8 cellular contexts compared by ENCODE assay signal in the genomic region with DNA sequence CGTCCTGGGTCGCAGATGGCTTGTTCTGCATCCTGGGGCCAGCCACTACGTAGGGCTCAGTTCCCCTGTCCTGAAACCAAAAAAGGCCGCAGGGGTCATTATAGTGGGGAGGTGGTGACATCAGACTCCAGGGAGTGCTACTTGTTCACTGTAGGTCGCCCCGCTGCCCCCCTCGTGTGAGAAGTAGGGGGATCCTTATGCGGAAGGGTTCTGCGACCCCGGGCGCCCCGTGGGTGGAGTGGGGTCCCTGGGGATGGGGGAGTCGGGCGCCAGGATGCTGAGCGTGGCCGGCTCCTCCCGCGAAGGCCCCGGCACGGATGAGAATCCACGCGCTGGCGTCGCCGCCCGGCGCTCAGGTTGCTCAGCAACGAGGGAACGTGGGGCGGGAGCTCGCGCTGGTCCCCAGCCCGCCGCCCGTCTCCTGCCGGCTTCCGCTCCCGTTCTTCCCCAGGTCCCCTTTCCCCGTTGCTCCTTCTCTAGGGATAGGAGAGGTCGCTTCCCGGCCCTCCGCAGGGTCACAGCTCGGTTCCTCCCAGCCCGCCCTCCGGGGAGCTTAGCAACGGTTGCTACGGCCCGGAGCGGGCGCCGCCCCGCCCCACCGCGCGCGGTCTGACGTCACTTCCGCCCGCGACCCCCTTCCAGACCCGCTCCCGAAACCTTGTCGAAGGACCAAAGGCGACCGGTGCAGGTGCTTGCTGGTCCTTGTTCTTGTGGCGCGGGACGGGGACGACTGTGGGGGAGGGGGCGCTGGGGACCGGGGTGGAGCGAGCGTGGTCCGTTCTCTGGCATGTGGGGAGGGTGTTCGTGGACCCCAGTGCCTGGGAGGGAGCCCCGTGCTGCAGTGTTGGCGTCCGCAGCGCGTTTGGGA. TPM values are rescaled to one million over a fixed set of nuclear protein-coding genes. Genes with fewer than 3 reads are reported as not detected.
DNase-seq lines count a peak whose midpoint lies in the region; ATAC-seq and TF ChIP-seq lines count a peak whose summit lies in the region.

NAT14 (plus strand) TSS at position 618 of the 868 bp plus-strand sequence. CDS start 521 bp downstream, outside the sequence.

- peaks cover 4% of the 10 kb centered on the region for H3K36me3 Mint-ChIP-seq in activated naive CD4-positive, alpha-beta T cell treated with anti-CD3 and anti-CD28 coated beads for 36 hours (ENCODE audit: low read depth)

- peak within 1 kb of the TSS; percentile 76 for H3K27ac ChIP-seq in HUES64 (ENCODE audit: low read depth, low read length)
- H3K27ac ChIP-seq in ovary, result peak within 1 kb of the TSS; percentile 85 to 89
- H3K27ac ChIP-seq in upper lobe of right lung, result peak within 1 kb of the TSS; percentile 69

- WGBS in HUES64, result 4% methylated on average over 80 of the region's 80 CpGs
- 3 to 5% (median 4%) methylated on average over 49 to 80 of the region's 80 CpGs for WGBS in ovary, 3 donors

- peaks cover 19% of the 10 kb centered on the region for H3K4me1 Mint-ChIP-seq in activated naive CD4-positive, alpha-beta T cell treated with anti-CD3 and anti-CD28 coated beads for 36 hours (ENCODE audit: low read depth)

- peak within 1 kb of the TSS; percentile 84 for H3K9ac ChIP-seq in HUES64 (ENCODE audit: low read depth, low read length)

- ATAC-seq in upper lobe of right lung, result peak; percentile 53

- intact Hi-C loops in activated naive CD4-positive, alpha-beta T cell treated with anti-CD3 and anti-CD28 coated beads for 36 hours (cut with micrococcal nuclease), result no loop called here
- intact Hi-C loops in ovary (cut with DNase I), result no loop called here
- intact Hi-C loops in upper lobe of right lung (cut with DNase I), result no loop called here

- H3K4me1 ChIP-seq in HUES64 (ENCODE audit: insufficient read depth, low read length), result peaks cover 24% of the 10 kb centered on the region
- peaks cover 28% of the 10 kb centered on the region for H3K4me1 ChIP-seq in ovary (ENCODE audit: insufficient read depth)
- peaks cover 8% of the 10 kb centered on the region for H3K4me1 ChIP-seq in upper lobe of right lung

- no peaks in the 10 kb centered on the region for H3K9me3 Mint-ChIP-seq in activated naive CD4-positive, alpha-beta T cell treated with anti-CD3 and anti-CD28 coated beads for 36 hours

- H3K9me3 ChIP-seq in HUES64 (ENCODE audit: insufficient read depth, low read depth, low read length) (no peaks in the 10 kb centered on the region), ovary (no peaks in the 10 kb centered on the region), upper lobe of right lung (no peaks in the 10 kb centered on the region)

- CTCF ChIA-PET in activated naive CD4-positive, alpha-beta T cell treated with anti-CD3 and anti-CD28 coated beads for 36 hours (lab: Charles Lee), result interaction anchor here (0.8 to 1.8 kb wide), 4 partner anchors 13 to 121 kb away, joined by 3 to 5 read pairs (median 3); partner anchors contain the start of gene ZNF865

- peak within 1 kb of the TSS; percentile 36 for H3K27ac Mint-ChIP-seq in activated naive CD4-positive, alpha-beta T cell treated with anti-CD3 and anti-CD28 coated beads for 36 hours

- TF ChIP-seq POLR2A in Raji (IDR thresholded peaks at IDR 0.05; ENCODE audit: insufficient read depth, low read depth, low read length) (peak; percentile 56), ovary (IDR thresholded peaks at IDR 0.05) (peak; percentile 20)

- TF ChIP-seq CTCF in ovary (IDR thresholded peaks at IDR 0.05) (no peak), upper lobe of right lung (IDR thresholded peaks at IDR 0.05) (no peak)

- H3K27me3 ChIP-seq in HUES64 (ENCODE audit: insufficient read depth, low read length), result no peaks in the 10 kb centered on the region
- H3K27me3 ChIP-seq in ovary, result no peaks in the 10 kb centered on the region
- H3K27me3 ChIP-seq in upper lobe of right lung, result no peaks in the 10 kb centered on the region

- peaks cover 3% of the 10 kb centered on the region for H3K27me3 Mint-ChIP-seq in activated naive CD4-positive, alpha-beta T cell treated with anti-CD3 and anti-CD28 coated beads for 36 hours (ENCODE audit: low read depth)

- DNase-seq in DMS 273 (lab: John Stamatoyannopoulos, UW; ENCODE audit: unreplicated experiment) (peak; percentile 90), DMS 273 treated with DMSO at 0.1 percent for 48 hours (lab: John Stamatoyannopoulos, UW) (no peak), glomerular endothelial cell (ENCODE audit: extremely low read depth, low read depth, low spot score) (no peak), ovary (peak; percentile 70 to 86 (median 80)), upper lobe of right lung (peak; percentile 81)
- peak; percentile 55 for DNase-seq in activated naive CD4-positive, alpha-beta T cell treated with anti-CD3 and anti-CD28 coated beads for 36 hours

- H3K4me3 Mint-ChIP-seq in activated naive CD4-positive, alpha-beta T cell treated with anti-CD3 and anti-CD28 coated beads for 36 hours, result peak within 1 kb of the TSS; percentile 76

- TF ChIP-seq EP300 in ovary (IDR thresholded peaks at IDR 0.05), result no peak

- H3K36me3 ChIP-seq in HUES64 (ENCODE audit: insufficient read depth, low read length) (no peaks in the 10 kb centered on the region), ovary (no peaks in the 10 kb centered on the region), upper lobe of right lung (peaks cover 5% of the 10 kb centered on the region)

- H3K4me3 ChIP-seq in HUES64 (ENCODE audit: low read length) (peak within 1 kb of the TSS; percentile 78), ovary (peak within 1 kb of the TSS; percentile 72), upper lobe of right lung (peak within 1 kb of the TSS; percentile 55)

RNA-seq across cellular contexts. Expression of gene NAT14, which starts in this region (rescaled TPM):
- 35.3 TPM for polyA plus RNA-seq in HUES64 (2013, experiment 1 of 2)
- 34.2 TPM for polyA plus RNA-seq in HUES64 (2013, experiment 2 of 2)
- 1 to 10 TPM; 7.6 to 8.0 TPM for total RNA-seq in activated naive CD4-positive, alpha-beta T cell treated with anti-CD3 and anti-CD28 coated beads for 36 hours
- total RNA-seq in glomerular endothelial cell, result 26.4 and 42.5 TPM in 2 replicates
- 10 to 100 TPM in 6 of 7 donors, 1 to 10 TPM in 1; 9.2 to 40.4 (median 35.8) TPM for total RNA-seq in ovary
- 10 to 100 TPM in 1 of 2 donors, 1 to 10 TPM in 1; 3.2 to 23.5 TPM for polyA plus RNA-seq in ovary
- total RNA-seq in upper lobe of right lung, result 14.7 TPM

Comparison
In these comparisons a context has a peak if more than half of its experiments do, and no peak if none do; other contexts are left out.
1. DNase-seq: peak in DMS 273 (single experiment), activated naive CD4-positive, alpha-beta T cell treated with anti-CD3 and anti-CD28 coated beads for 36 hours (single experiment), ovary (5 of 5) and upper lobe of right lung (single experiment); none in DMS 273 treated with DMSO at 0.1 percent for 48 hours (single experiment) and glomerular endothelial cell (single experiment).
2. Peak in every context shown above with its lines, with median percentiles within 50 percentile points of each other: H3K27ac ChIP-seq and H3K4me3 ChIP-seq.